In genomic region chr3:29441020-29441324, GRCh38 we compare ENCODE assay signal across 13 cellular contexts.
DNase-seq lines count a peak whose midpoint lies in the region; ATAC-seq, FAIRE-seq and TF ChIP-seq lines count a peak whose summit lies in the region.
"Had no signal": no experiment of that assay in that cellular context is flagged by ENCODE, and none has a peak within 500 bp of the region (broad histone marks: within the 10 kb centered on the region; RNA-seq: fewer than 3 reads in every experiment).

No MANE protein-coding gene starts in this region.

- no peak overlapping the region for H3K4me3 ChIP-seq in astrocyte (ENCODE audit: insufficient read depth, low read depth, low read length)
- H3K4me3 ChIP-seq in mucosa of descending colon = no peak overlapping the region
- H3K4me3 ChIP-seq in suprapubic skin = peak overlapping the region; percentile 36
- no peak overlapping the region for H3K4me3 ChIP-seq in CD8-positive, alpha-beta T cell (ENCODE audit: low read depth, low read length)

- no peaks in the 10 kb centered on the region for H3K9me3 ChIP-seq in astrocyte (ENCODE audit: insufficient read depth, low read depth, low read length)
- no peaks in the 10 kb centered on the region for H3K9me3 ChIP-seq in mucosa of descending colon
- H3K9me3 ChIP-seq in suprapubic skin = no peaks in the 10 kb centered on the region
- H3K9me3 ChIP-seq in CD8-positive, alpha-beta T cell (ENCODE audit: low read length) = no peaks in the 10 kb centered on the region
- H3K9me3 ChIP-seq: neutrophil, Peyer's patch had no signal

- no peak for TF ChIP-seq POLR2A in suprapubic skin (IDR thresholded peaks at IDR 0.05)

- H3K4me3 Mint-ChIP-seq in astrocyte (ENCODE audit: unreplicated experiment) = no peak overlapping the region
- no peak overlapping the region for H3K4me3 Mint-ChIP-seq in CD8-positive, alpha-beta T cell

- no peak for TF ChIP-seq EP300 in suprapubic skin (IDR thresholded peaks at IDR 0.05)

- no peak overlapping the region for H3K9ac ChIP-seq in astrocyte (ENCODE audit: low read length)

- H3K27ac ChIP-seq in astrocyte (ENCODE audit: low read depth, low read length) (no peak overlapping the region), suprapubic skin (no peak overlapping the region)
- H3K27ac ChIP-seq in CD8-positive, alpha-beta T cell (ENCODE audit: low read depth, low read length) = no peak overlapping the region
- H3K27ac ChIP-seq: neutrophil, Peyer's patch had no signal

- ATAC-seq in mucosa of descending colon = peak; percentile 44
- ATAC-seq in HG03139 (IDR thresholded peaks at IDR 0.05; ENCODE audit: unreplicated experiment) = no peak
- no peak for ATAC-seq in CD8-positive, alpha-beta T cell

- intact Hi-C loops in mucosa of descending colon (cut with DNase I, micrococcal nuclease) = no loop called here
- intact Hi-C loops in CD8-positive, alpha-beta T cell (cut with DNase I, micrococcal nuclease) = no loop called here

- CTCF ChIA-PET in CD8-positive, alpha-beta T cell (lab: Charles Lee) = no interaction called here

- no peaks in the 10 kb centered on the region for H4K20me1 ChIP-seq in astrocyte (ENCODE audit: insufficient read depth, low read length)

- FAIRE-seq in astrocyte (lab: Jason Lieb, UNC) (no peak), RCC 7860 (lab: Jason Lieb, UNC) (no peak)

- peak overlapping the region; percentile 77 for H3K4me2 ChIP-seq in astrocyte (ENCODE audit: low read length)

- no peak for TF ChIP-seq CTCF in astrocyte (IDR thresholded peaks at IDR 0.05; ENCODE audit: insufficient read depth, low read depth, low read length)
- TF ChIP-seq CTCF in mucosa of descending colon (IDR thresholded peaks at IDR 0.05) = no peak
- TF ChIP-seq CTCF in suprapubic skin (IDR thresholded peaks at IDR 0.05) = no peak
- no peak for TF ChIP-seq CTCF in CD8-positive, alpha-beta T cell (IDR thresholded peaks at IDR 0.05)

- H3K27ac Mint-ChIP-seq in astrocyte (ENCODE audit: unreplicated experiment) = no peak overlapping the region
- no peak overlapping the region for H3K27ac Mint-ChIP-seq in CD8-positive, alpha-beta T cell

- H3K4me1 Mint-ChIP-seq in astrocyte (ENCODE audit: low read depth, unreplicated experiment) = peaks cover 3% of the 10 kb centered on the region
- no peaks in the 10 kb centered on the region for H3K4me1 Mint-ChIP-seq in CD8-positive, alpha-beta T cell (ENCODE audit: low read depth)

- no peaks in the 10 kb centered on the region for H3K27me3 ChIP-seq in astrocyte (ENCODE audit: insufficient read depth, low read length)
- no peaks in the 10 kb centered on the region for H3K27me3 ChIP-seq in suprapubic skin
- no peaks in the 10 kb centered on the region for H3K27me3 ChIP-seq in CD8-positive, alpha-beta T cell (ENCODE audit: insufficient read depth, low read length)
- H3K27me3 ChIP-seq: Peyer's patch had no signal

- no peaks in the 10 kb centered on the region for H3K79me2 ChIP-seq in astrocyte (ENCODE audit: insufficient read depth, low read length)

- POLR2A ChIA-PET in CD8-positive, alpha-beta T cell (lab: Charles Lee) = no interaction called here

- DNase-seq in NCI-H510A treated with DMSO at 0.1 percent for 48 hours (lab: John Stamatoyannopoulos, UW) (peak; percentile 52), NCI-H510A (lab: John Stamatoyannopoulos, UW) (no peak), astrocyte (ENCODE audit: low read depth) (no peak), mucosa of descending colon (no peak), suprapubic skin (ENCODE audit: low spot score in 2 of 2) (no peak), RCC 7860 (ENCODE audit: low spot score) (no peak)
- DNase-seq in CD8-positive, alpha-beta T cell = no peak
- DNase-seq: activated CD4-positive, alpha-beta T cell treated with anti-CD3 and anti-CD28 coated beads for 4 hours; activated T-cell treated with anti-CD3 and anti-CD28 coated beads, Interleukin-2, amount 50 U/mL, for 1 hour; central memory CD4-positive, alpha-beta T cell had no signal

- WGBS in suprapubic skin = 38% methylated on average over 3 of the region's 3 CpGs

- no peaks in the 10 kb centered on the region for H3K36me3 ChIP-seq in astrocyte (ENCODE audit: insufficient read depth, low read length)
- H3K36me3 ChIP-seq in mucosa of descending colon (ENCODE audit: low read depth) = no peaks in the 10 kb centered on the region
- no peaks in the 10 kb centered on the region for H3K36me3 ChIP-seq in suprapubic skin
- H3K36me3 ChIP-seq in CD8-positive, alpha-beta T cell (ENCODE audit: insufficient read depth, low read length) = no peaks in the 10 kb centered on the region
- H3K36me3 ChIP-seq: neutrophil, Peyer's patch had no signal

- no peak overlapping the region for H2AFZ ChIP-seq in astrocyte (ENCODE audit: low read depth, low read length)

- H3K27me3 Mint-ChIP-seq in astrocyte (ENCODE audit: low read depth, unreplicated experiment) = no peaks in the 10 kb centered on the region
- no peaks in the 10 kb centered on the region for H3K27me3 Mint-ChIP-seq in CD8-positive, alpha-beta T cell (ENCODE audit: low read depth)

- no peaks in the 10 kb centered on the region for H3K9me3 Mint-ChIP-seq in astrocyte (ENCODE audit: unreplicated experiment)
- peaks cover 9% of the 10 kb centered on the region for H3K9me3 Mint-ChIP-seq in CD8-positive, alpha-beta T cell

- peaks cover 5% of the 10 kb centered on the region for H3K36me3 Mint-ChIP-seq in astrocyte (ENCODE audit: low read depth, unreplicated experiment)
- H3K36me3 Mint-ChIP-seq in CD8-positive, alpha-beta T cell = no peaks in the 10 kb centered on the region

- H3K4me1 ChIP-seq in astrocyte (ENCODE audit: insufficient read depth, low read length) (peaks cover 13% of the 10 kb centered on the region), mucosa of descending colon (ENCODE audit: low read depth) (no peaks in the 10 kb centered on the region), suprapubic skin (peaks cover 9% of the 10 kb centered on the region)
- H3K4me1 ChIP-seq in CD8-positive, alpha-beta T cell (ENCODE audit: insufficient read depth, low read length) = no peaks in the 10 kb centered on the region
